10 cellular contexts compared by ENCODE assay signal in the genomic region with DNA sequence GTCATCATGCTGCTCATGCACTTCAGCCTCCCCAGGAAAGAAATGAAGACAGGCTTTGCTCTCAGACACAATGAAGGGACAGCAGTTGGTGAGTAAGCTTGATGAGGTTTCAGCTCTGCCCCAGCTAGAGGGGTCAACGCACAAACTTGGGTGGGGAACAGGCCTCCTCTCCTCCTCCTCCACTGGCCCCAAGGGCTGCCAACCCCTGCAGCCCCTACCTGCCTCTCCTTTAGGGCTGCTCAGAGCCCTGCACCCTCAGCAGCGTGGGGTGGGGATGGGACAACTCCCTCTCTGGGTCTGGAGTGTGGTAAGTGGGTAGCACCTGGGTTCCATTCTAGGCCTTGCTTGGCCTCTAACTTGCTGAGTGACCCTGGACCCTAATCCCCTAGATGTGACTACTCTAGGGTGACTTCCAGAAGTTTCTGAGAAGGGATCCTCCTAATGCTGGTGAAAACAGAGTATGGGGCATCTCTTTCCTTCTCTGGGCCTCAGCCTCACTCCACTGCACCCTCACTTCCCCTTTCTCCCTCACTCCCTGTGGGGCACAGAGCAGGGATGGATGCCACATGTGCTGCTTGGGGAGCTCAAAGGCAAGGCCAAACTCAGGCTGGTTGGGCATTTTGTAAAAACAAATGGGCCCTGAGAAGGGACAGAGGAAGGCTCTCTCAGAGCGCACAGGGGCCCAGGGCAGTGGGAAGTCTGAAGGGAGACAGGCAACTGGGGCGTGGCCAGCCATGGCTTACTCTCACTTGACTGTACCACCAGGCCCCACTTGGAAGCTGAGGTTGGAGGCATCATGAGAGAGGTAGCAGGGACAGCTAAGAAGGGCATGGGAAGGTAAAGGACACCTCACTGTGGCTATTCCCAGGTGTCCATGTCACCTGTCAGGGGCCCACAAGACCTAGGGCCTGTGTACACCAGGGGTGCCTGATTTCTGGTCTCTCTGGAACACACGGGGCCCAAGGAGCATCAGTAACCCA.
DNase-seq lines count a peak whose midpoint lies in the region; ATAC-seq, FAIRE-seq and TF ChIP-seq lines count a peak whose summit lies in the region.
"Had no signal": no experiment of that assay in that cellular context is flagged by ENCODE, and none has a peak within 500 bp of the region (broad histone marks: within the 10 kb centered on the region; RNA-seq: fewer than 3 reads in every experiment).

No MANE protein-coding gene starts in this region.

- DNase-seq in HepG2 (ENCODE audit: low spot score) (no peak), ovary (no peak), kidney (no peak)
- DNase-seq in T-helper 2 cell treated with Interferon-gamma antibody and Interleukin-4, amounts not matched to agents 5 μg/mL and 100 μg/mL, for 36 hours (ENCODE audit: low spot score), result no peak
- no peak for DNase-seq in naive thymus-derived CD8-positive, alpha-beta T cell
- DNase-seq: NCI-H2107 had no signal

- POLR2A ChIA-PET in HepG2 (lab: Yijun Ruan, JAX), result no interaction called here
- POLR2A ChIA-PET in naive thymus-derived CD8-positive, alpha-beta T cell (lab: Charles Lee), result no interaction called here

- H3K27me3 ChIP-seq in liver (ENCODE audit: control insufficient read depth in 4 of 4, insufficient read depth in 4 of 4, low read length in 3 of 4) (no peaks in the 10 kb centered on the region), HepG2 (ENCODE audit: control insufficient read depth in 1 of 2, insufficient read depth in 2 of 2, low read length in 2 of 2) (no peaks in the 10 kb centered on the region), duodenal mucosa (ENCODE audit: control insufficient read depth in 1 of 2, insufficient read depth in 2 of 2, low read length in 2 of 2) (no peaks in the 10 kb centered on the region), ovary (no peaks in the 10 kb centered on the region)

- no peak for TF ChIP-seq RAD21 in liver (IDR thresholded peaks at IDR 0.05)
- no peak for TF ChIP-seq RAD21 in HepG2 (CRISPR knock-in tag; IDR thresholded peaks at IDR 0.05)

- in situ Hi-C loops in HepG2 (cut with HindIII; ENCODE audit: extremely low pct_ligation_motif_present, low pct_unique_long_range_greater_than_20kb), result no loop called here

- no peak overlapping the region for H3K27ac Mint-ChIP-seq in T-helper 2 cell treated with Interferon-gamma antibody and Interleukin-4, amounts not matched to agents 5 μg/mL and 100 μg/mL, for 36 hours
- H3K27ac Mint-ChIP-seq in naive thymus-derived CD8-positive, alpha-beta T cell, result peak overlapping the region in 1 of 10 donors; percentile 40
- H3K27ac Mint-ChIP-seq: activated T-helper 1 cell treated with anti-CD3 and anti-CD28 coated beads, Interleukin-12 subunit alpha, Interleukin-12 subunit beta, Interleukin-2, Interleukin-4 antibody, amounts not matched to agents 30 ng/mL and 10 ng/mL and 1 ng/mL, durations not matched to agents 14 hours and 24 hours and 36 hours had no signal

- peak overlapping the region; percentile 29 to 58 for H3K27ac ChIP-seq in liver (ENCODE audit: low read depth in 1 of 2, low read length in 2 of 2)
- H3K27ac ChIP-seq in HepG2 (ENCODE audit: extremely low read length, insufficient read depth, low read length), result no peak overlapping the region
- H3K27ac ChIP-seq in duodenal mucosa (ENCODE audit: low read depth, low read length), result peak overlapping the region; percentile 47
- H3K27ac ChIP-seq in ovary, result peak overlapping the region; percentile 28 to 36
- H3K27ac ChIP-seq in kidney (ENCODE audit: low read depth in 2 of 2, low read length in 2 of 2), result peak overlapping the region in 1 of 2 donors; percentile 17

- TF ChIP-seq EP300 in HepG2 (IDR thresholded peaks at IDR 0.05; ENCODE audit: low read depth in 2 of 2, low read length in 2 of 2), result no peak
- no peak for TF ChIP-seq EP300 in HepG2 (CRISPR knock-in tag; IDR thresholded peaks at IDR 0.05; ENCODE audit: borderline replicate concordance)
- TF ChIP-seq EP300 in ovary (IDR thresholded peaks at IDR 0.05), result no peak

- ATAC-seq in HepG2, result no peak
- no peak for ATAC-seq in GM19328 (IDR thresholded peaks at IDR 0.05; ENCODE audit: unreplicated experiment)
- ATAC-seq in naive thymus-derived CD8-positive, alpha-beta T cell, result no peak

- CTCF ChIA-PET in HepG2 (lab: Yijun Ruan, JAX; ENCODE audit: low intra/inter-chr PET ratio, low total read pairs), result no interaction called here

- H3K36me3 Mint-ChIP-seq in T-helper 2 cell treated with Interferon-gamma antibody and Interleukin-4, amounts not matched to agents 5 μg/mL and 100 μg/mL, for 36 hours (ENCODE audit: low read depth), result no peaks in the 10 kb centered on the region
- H3K36me3 Mint-ChIP-seq in naive thymus-derived CD8-positive, alpha-beta T cell, result no peaks in the 10 kb centered on the region

- no peaks in the 10 kb centered on the region for H3K79me2 ChIP-seq in HepG2 (ENCODE audit: insufficient read depth, low read length)

- no peak overlapping the region for H3K4me2 ChIP-seq in HepG2 (ENCODE audit: low read depth, low read length)

- peaks cover 0 to 6% (median 3%) of the 10 kb centered on the region in 4 donors for H3K4me1 ChIP-seq in liver (ENCODE audit: control insufficient read depth in 4 of 4, insufficient read depth in 4 of 4, low read length in 3 of 4)
- peaks cover 12% of the 10 kb centered on the region for H3K4me1 ChIP-seq in HepG2 (ENCODE audit: insufficient read depth, low read length)
- H3K4me1 ChIP-seq in duodenal mucosa (ENCODE audit: control insufficient read depth in 1 of 2, insufficient read depth in 2 of 2, low read length in 2 of 2), result peaks cover 0 to 7% of the 10 kb centered on the region in 2 donors
- no peaks in the 10 kb centered on the region for H3K4me1 ChIP-seq in ovary (ENCODE audit: insufficient read depth)
- H3K4me1 ChIP-seq in kidney (ENCODE audit: control insufficient read depth in 1 of 2, insufficient read depth in 1 of 2, low read depth in 1 of 2, low read length in 2 of 2), result no peaks in the 10 kb centered on the region

- TF ChIP-seq CTCF in liver (IDR thresholded peaks at IDR 0.05; ENCODE audit: low read depth, low read length, missing input control) (no peak), HepG2 (CRISPR knock-in tag; IDR thresholded peaks at IDR 0.05) (no peak), ovary (IDR thresholded peaks at IDR 0.05) (no peak), kidney (IDR thresholded peaks at IDR 0.05; ENCODE audit: borderline replicate concordance, extremely low read depth, insufficient read depth) (no peak)

- H3K36me3 ChIP-seq in liver (ENCODE audit: control insufficient read depth in 4 of 4, insufficient read depth in 3 of 4, low read depth in 1 of 4, low read length in 3 of 4), result peaks cover 0 to 12% (median 6%) of the 10 kb centered on the region in 4 donors
- peaks cover 1 to 10% of the 10 kb centered on the region in 2 experiments; a peak in 2 of 5 replicates for H3K36me3 ChIP-seq in HepG2 (replicated peaks in 1 of 2; ENCODE audit: control insufficient read depth in 1 of 2, insufficient read depth in 2 of 2, low read length in 2 of 2)
- H3K36me3 ChIP-seq in duodenal mucosa (ENCODE audit: control insufficient read depth in 1 of 2, insufficient read depth in 2 of 2, low read length in 2 of 2), result peaks cover 11 to 16% of the 10 kb centered on the region in 2 donors
- H3K36me3 ChIP-seq in ovary, result no peaks in the 10 kb centered on the region
- peaks cover 3 to 12% of the 10 kb centered on the region in 2 donors for H3K36me3 ChIP-seq in kidney (ENCODE audit: control insufficient read depth in 1 of 2, insufficient read depth in 2 of 2, low read length in 2 of 2)

- FAIRE-seq in HepG2 (lab: Jason Lieb, UNC) (no peak), kidney (lab: Jason Lieb, UNC) (no peak)

- no peak overlapping the region for H3K4me3 Mint-ChIP-seq in T-helper 2 cell treated with Interferon-gamma antibody and Interleukin-4, amounts not matched to agents 5 μg/mL and 100 μg/mL, for 36 hours
- no peak overlapping the region for H3K4me3 Mint-ChIP-seq in naive thymus-derived CD8-positive, alpha-beta T cell
- H3K4me3 Mint-ChIP-seq: activated T-helper 1 cell treated with anti-CD3 and anti-CD28 coated beads, Interleukin-12 subunit alpha, Interleukin-12 subunit beta, Interleukin-2, Interleukin-4 antibody, amounts not matched to agents 30 ng/mL and 10 ng/mL and 1 ng/mL, durations not matched to agents 14 hours and 24 hours and 36 hours had no signal

- H3K9ac ChIP-seq in liver (ENCODE audit: low read depth in 1 of 2, low read length in 2 of 2) (no peak overlapping the region), HepG2 (ENCODE audit: insufficient read depth, low read depth, low read length) (no peak overlapping the region), duodenal mucosa (ENCODE audit: low read depth in 1 of 2, low read length in 2 of 2) (no peak overlapping the region), kidney (ENCODE audit: low read length in 2 of 2) (no peak overlapping the region)

- H3K27me3 Mint-ChIP-seq in T-helper 2 cell treated with Interferon-gamma antibody and Interleukin-4, amounts not matched to agents 5 μg/mL and 100 μg/mL, for 36 hours (ENCODE audit: low read depth), result no peaks in the 10 kb centered on the region
- no peaks in the 10 kb centered on the region for H3K27me3 Mint-ChIP-seq in naive thymus-derived CD8-positive, alpha-beta T cell

- no TSS peak for BruUV-seq in HepG2 (replicated peaks; lab: Mats Ljungman, UMichigan)

- intact Hi-C loops in HepG2 (cut with micrococcal nuclease; ENCODE audit: unreplicated experiment) (no loop called here), ovary (cut with DNase I) (no loop called here), kidney (cut with DNase I) (no loop called here)

- H3K9me3 Mint-ChIP-seq in T-helper 2 cell treated with Interferon-gamma antibody and Interleukin-4, amounts not matched to agents 5 μg/mL and 100 μg/mL, for 36 hours, result no peaks in the 10 kb centered on the region
- H3K9me3 Mint-ChIP-seq in naive thymus-derived CD8-positive, alpha-beta T cell, result no peaks in the 10 kb centered on the region
- H3K9me3 Mint-ChIP-seq: activated T-helper 1 cell treated with anti-CD3 and anti-CD28 coated beads, Interleukin-12 subunit alpha, Interleukin-12 subunit beta, Interleukin-2, Interleukin-4 antibody, amounts not matched to agents 30 ng/mL and 10 ng/mL and 1 ng/mL, durations not matched to agents 14 hours and 24 hours and 36 hours had no signal

- H4K20me1 ChIP-seq in HepG2 (ENCODE audit: insufficient read depth, low read length), result no peaks in the 10 kb centered on the region

- H3K4me3 ChIP-seq in liver (ENCODE audit: low read depth in 1 of 3, low read length in 3 of 3), result no peak overlapping the region
- no peak overlapping the region for H3K4me3 ChIP-seq in HepG2 (replicated peaks in 1 of 3; ENCODE audit: insufficient read depth in 1 of 3, low read depth in 2 of 3, low read length in 3 of 3)
- no peak overlapping the region for H3K4me3 ChIP-seq in duodenal mucosa (ENCODE audit: low read depth in 1 of 2, low read length in 2 of 2)
- H3K4me3 ChIP-seq in ovary, result no peak overlapping the region
- no peak overlapping the region for H3K4me3 ChIP-seq in kidney (ENCODE audit: low read length in 2 of 2)

- 97% methylated on average over 5 of the region's 5 CpGs for WGBS in liver
- 100% methylated on average over 4 of the region's 5 CpGs for WGBS in HepG2 (ENCODE audit: low lambda C conversion rate)
- WGBS in ovary, 3 donors, result 90 to 94% (median 93%) methylated on average over 5 of the region's 5 CpGs

- TF ChIP-seq POLR2A in HepG2 (IDR thresholded peaks at IDR 0.05; ENCODE audit: insufficient read depth in 1 of 2, low read depth in 2 of 2, low read length in 2 of 2) (no peak), ovary (IDR thresholded peaks at IDR 0.05) (no peak)

- no peaks in the 10 kb centered on the region for H3K9me3 ChIP-seq in liver (ENCODE audit: control insufficient read depth in 4 of 4, low read length in 3 of 4)
- no peaks in the 10 kb centered on the region for H3K9me3 ChIP-seq in HepG2 (ENCODE audit: low read length)
- no peaks in the 10 kb centered on the region for H3K9me3 ChIP-seq in duodenal mucosa (ENCODE audit: control insufficient read depth in 1 of 2, low read length in 2 of 2)
- H3K9me3 ChIP-seq in ovary, result no peaks in the 10 kb centered on the region
- H3K9me3 ChIP-seq in kidney (ENCODE audit: control insufficient read depth in 1 of 2, low read length in 2 of 2), result no peaks in the 10 kb centered on the region

- H3K4me1 Mint-ChIP-seq in T-helper 2 cell treated with Interferon-gamma antibody and Interleukin-4, amounts not matched to agents 5 μg/mL and 100 μg/mL, for 36 hours (ENCODE audit: low read depth), result no peaks in the 10 kb centered on the region
- peaks cover 0 to 2% (median 0%) of the 10 kb centered on the region in 4 donors for H3K4me1 Mint-ChIP-seq in naive thymus-derived CD8-positive, alpha-beta T cell

- no peak overlapping the region for H2AFZ ChIP-seq in HepG2 (ENCODE audit: low read length)
